ENCODE assay signal across 16 cellular contexts in the genomic region with DNA sequence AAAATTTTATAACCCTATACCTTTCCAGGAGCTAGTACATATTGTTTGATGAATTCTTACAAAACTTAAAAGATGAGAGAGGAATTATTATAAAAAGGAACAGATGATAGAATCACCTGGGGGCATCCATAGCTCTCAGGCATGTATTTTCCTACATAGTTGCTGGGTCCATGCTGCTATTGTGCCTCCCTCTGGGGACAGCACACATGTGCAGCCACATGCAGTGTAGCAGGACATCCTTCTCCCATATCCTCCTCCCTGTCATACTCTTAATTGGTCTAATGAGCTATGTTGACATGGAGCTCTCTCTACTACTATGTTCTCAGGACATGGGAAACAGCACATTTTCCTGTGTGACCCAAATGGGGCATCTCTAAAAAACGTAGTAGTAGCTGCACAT.
"Had no signal": no experiment of that assay in that cellular context is flagged by ENCODE, and none has a peak within 500 bp of the region (broad histone marks: within the 10 kb centered on the region; RNA-seq: fewer than 3 reads in every experiment).

No MANE protein-coding gene starts in this region.

- DNase-seq: activated CD4-positive, alpha-beta T cell treated with anti-CD3 and anti-CD28 coated beads, Interleukin-2, amount 50 U/mL, for 4 hours; activated naive CD4-positive, alpha-beta T cell treated with Interleukin-2 at 50 U/mL for 16 hours; aorta; effector memory CD4-positive, alpha-beta T cell; gastrocnemius medialis; heart right ventricle; midbrain; right cardiac atrium; stimulated activated naive CD8-positive, alpha-beta T cell treated with anti-CD3 and anti-CD28 coated beads, Interleukin-15, Interleukin-2, amounts not matched to agents 100 U/mL and 50 U/mL, for 24 hours; transverse colon had no signal

- ATAC-seq: activated CD4-positive, CD25-positive, alpha-beta regulatory T cell treated with anti-CD3 and anti-CD28 coated beads, Interleukin-2, amount 50 U/mL, for 24 hours; activated T-helper 17 cell treated with anti-CD3 and anti-CD28 coated beads, Interleukin-2, amount 50 U/mL, for 72 hours; gastrocnemius medialis; heart right ventricle; right cardiac atrium; stimulated activated naive CD8-positive, alpha-beta T cell treated with anti-CD3 and anti-CD28 coated beads, Interleukin-15, Interleukin-2, amounts not matched to agents 100 U/mL and 50 U/mL, for 24 hours had no signal

- H3K27ac Mint-ChIP-seq: activated T-helper 17 cell treated with anti-CD3 and anti-CD28 coated beads, Interleukin-2, amount 50 U/mL, for 72 hours had no signal

- H3K9me3 Mint-ChIP-seq: activated T-helper 17 cell treated with anti-CD3 and anti-CD28 coated beads, Interleukin-2, amount 50 U/mL, for 72 hours had no signal

- H3K4me2 ChIP-seq: smooth muscle cell had no signal

- H3K4me1 ChIP-seq: gastrocnemius medialis, prostate gland had no signal

- H3K4me3 ChIP-seq: gastrocnemius medialis, heart right ventricle, prostate gland, smooth muscle cell, transverse colon had no signal

- H3K4me3 Mint-ChIP-seq: activated T-helper 17 cell treated with anti-CD3 and anti-CD28 coated beads, Interleukin-2, amount 50 U/mL, for 72 hours had no signal

- H3K27ac ChIP-seq: epithelial cell of prostate, gastrocnemius medialis, heart right ventricle, prostate gland, transverse colon had no signal

- H3K27me3 Mint-ChIP-seq: activated T-helper 17 cell treated with anti-CD3 and anti-CD28 coated beads, Interleukin-2, amount 50 U/mL, for 72 hours had no signal

- H3K36me3 ChIP-seq: gastrocnemius medialis, heart right ventricle, prostate gland, transverse colon had no signal

- H3K9me3 ChIP-seq: gastrocnemius medialis, heart right ventricle, prostate gland, transverse colon had no signal

- H3K4me1 Mint-ChIP-seq: activated T-helper 17 cell treated with anti-CD3 and anti-CD28 coated beads, Interleukin-2, amount 50 U/mL, for 72 hours had no signal

- H3K27me3 ChIP-seq: gastrocnemius medialis, heart right ventricle, transverse colon had no signal

- FAIRE-seq: islet of Langerhans had no signal
